ENCODE assay signal across 30 cellular contexts in the genomic region with DNA sequence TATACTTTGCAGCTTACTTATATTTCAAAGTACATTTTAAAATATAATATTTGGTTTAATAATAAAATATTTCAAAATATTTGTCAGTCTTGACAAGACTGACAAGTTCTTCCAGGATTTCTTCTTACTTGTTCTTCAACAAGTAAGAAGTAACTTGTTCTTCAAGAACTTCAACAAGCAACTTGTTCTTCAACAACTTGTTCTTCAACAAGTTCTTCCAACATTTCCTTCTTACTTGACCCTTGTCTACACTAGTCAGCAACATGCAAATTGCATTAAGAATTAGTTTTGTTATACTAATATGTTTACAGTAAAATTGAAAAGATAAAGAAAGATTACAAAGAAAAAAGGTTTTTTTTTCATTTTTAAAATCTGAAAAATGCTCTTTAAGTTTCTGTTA.
"Had no signal": no experiment of that assay in that cellular context is flagged by ENCODE, and none has a peak within 500 bp of the region (broad histone marks: within the 10 kb centered on the region; RNA-seq: fewer than 3 reads in every experiment).

No MANE protein-coding gene starts in this region.

- H3K4me1 ChIP-seq: adrenal gland, body of pancreas, colonic mucosa had no signal

- H3K4me3 ChIP-seq: adrenal gland, body of pancreas, cardiac muscle cell, colonic mucosa had no signal

- H3K9me3 ChIP-seq: adrenal gland, body of pancreas, colonic mucosa had no signal

- H3K27me3 ChIP-seq: adrenal gland, body of pancreas, cardiac muscle cell, colonic mucosa had no signal

- DNase-seq: activated B cell treated with CpG ODN at 0.5 μM for 24 hours; activated CD4-positive, alpha-beta T cell treated with anti-CD3 and anti-CD28 coated beads for 48 hours; activated CD4-positive, alpha-beta T cell treated with anti-CD3 and anti-CD28 coated beads, Interleukin-2, amount 50 U/mL, for 1 hour; activated CD4-positive, alpha-beta T cell treated with anti-CD3 and anti-CD28 coated beads, Interleukin-2, amount 50 U/mL, for 48 hours; activated CD8-positive, alpha-beta memory T cell treated with anti-CD3 and anti-CD28 coated beads for 24 hours; activated CD8-positive, alpha-beta T cell treated with anti-CD3 and anti-CD28 coated beads for 36 hours; activated effector memory CD4-positive, alpha-beta T cell treated with anti-CD3 and anti-CD28 coated beads, Interleukin-2, amount 50 U/mL, for 16 hours; activated naive CD4-positive, alpha-beta T cell treated with anti-CD3 and anti-CD28 coated beads for 36 hours; activated naive CD8-positive, alpha-beta T cell treated with anti-CD3 and anti-CD28 coated beads for 36 hours; activated naive CD8-positive, alpha-beta T cell treated with anti-CD3 and anti-CD28 coated beads, Interleukin-2, amount 50 U/mL, for 24 hours; activated T-cell treated with anti-CD3 and anti-CD28 coated beads, Interleukin-2, amount 50 U/mL, for 1 hour; activated T-cell treated with anti-CD3 and anti-CD28 coated beads, Interleukin-2, amount 50 U/mL, for 48 hours; adrenal gland; amygdala; aorta; body of pancreas; central memory CD4-positive, alpha-beta T cell; cerebellar nuclear complex; colonic mucosa; effector memory CD4-positive, alpha-beta T cell; endodermal cell; foreskin fibroblast; head of caudate nucleus; T-helper 1 cell; T-helper 17 cell; T1000; WERI-Rb-1 had no signal

- H3K27ac ChIP-seq: adrenal gland, body of pancreas, cardiac muscle cell, colonic mucosa, WERI-Rb-1 had no signal

- H3K36me3 ChIP-seq: adrenal gland, cardiac muscle cell, colonic mucosa, WERI-Rb-1 had no signal

- FAIRE-seq: frontal cortex had no signal

- ATAC-seq: activated CD4-positive, CD25-positive, alpha-beta regulatory T cell treated with anti-CD3 and anti-CD28 coated beads, Interleukin-2, amount 50 U/mL, for 24 hours; activated CD8-positive, alpha-beta T cell treated with anti-CD3 and anti-CD28 coated beads for 36 hours; activated naive CD8-positive, alpha-beta T cell treated with anti-CD3 and anti-CD28 coated beads, Interleukin-2, amount 50 U/mL, for 24 hours; body of pancreas; T-helper 17 cell had no signal
